ENCODE assay signal across 22 cellular contexts in genomic region chr5:170534177-170534576, GRCh38. TPM values are rescaled to one million over a fixed set of nuclear protein-coding genes. Genes with fewer than 3 reads are reported as not detected.
DNase-seq lines count a peak whose midpoint lies in the region; ATAC-seq and TF ChIP-seq lines count a peak whose summit lies in the region.
"Had no signal": no experiment of that assay in that cellular context is flagged by ENCODE, and none has a peak within 500 bp of the region (broad histone marks: within the 10 kb centered on the region; RNA-seq: fewer than 3 reads in every experiment).

No MANE protein-coding gene starts in this region.

- intact Hi-C loops in activated CD8-positive, alpha-beta T cell treated with anti-CD3 and anti-CD28 coated beads for 36 hours (cut with micrococcal nuclease), result no loop called here
- intact Hi-C loops in left lung (cut with DNase I), result no loop called here

- H3K27me3 Mint-ChIP-seq in activated CD8-positive, alpha-beta T cell treated with anti-CD3 and anti-CD28 coated beads for 36 hours, result peaks cover 27% of the 10 kb centered on the region

- CTCF ChIA-PET in activated CD8-positive, alpha-beta T cell treated with anti-CD3 and anti-CD28 coated beads for 36 hours (lab: Charles Lee), result interaction anchor here (0.9 kb wide), 1 partner anchor 65 kb away, joined by 3 read pairs; no protein-coding TSS in a partner anchor

- peak; percentile 54 for DNase-seq in H4 (ENCODE audit: low spot score)
- DNase-seq in M059J (ENCODE audit: low read depth), result peak; percentile 61
- DNase-seq in activated CD8-positive, alpha-beta T cell treated with anti-CD3 and anti-CD28 coated beads for 36 hours, result no peak
- no peak for DNase-seq in left lung
- DNase-seq: activated CD4-positive, CD25-positive, alpha-beta regulatory T cell treated with anti-CD3 and anti-CD28 coated beads, Interleukin-2, amount 50 U/mL, for 72 hours; activated gamma-delta T cell treated with Interleukin-2 at 50 U/mL for 16 hours; AML-193; aorta; Caco-2; foreskin fibroblast; GDM1; GM23248; NCI-H1417; NCI-H2227 treated with DMSO at 0.1 percent for 48 hours; ovary; stimulated activated CD4-positive, alpha-beta T cell treated with anti-CD3 and anti-CD28 coated beads, Interleukin-4, amount 100 ng/mL, for 1 hour had no signal

- peaks cover 0 to 10% of the 10 kb centered on the region in 2 donors for H3K4me1 ChIP-seq in left lung
- H3K4me1 ChIP-seq: Caco-2, SJSA1 had no signal

- H3K4me3 Mint-ChIP-seq in activated CD8-positive, alpha-beta T cell treated with anti-CD3 and anti-CD28 coated beads for 36 hours, result no peak overlapping the region

- no peaks in the 10 kb centered on the region for H3K36me3 Mint-ChIP-seq in activated CD8-positive, alpha-beta T cell treated with anti-CD3 and anti-CD28 coated beads for 36 hours (ENCODE audit: low read depth)

- no peaks in the 10 kb centered on the region for H3K9me3 ChIP-seq in left lung
- H3K9me3 ChIP-seq: Caco-2, ovary, SJSA1 had no signal

- no peaks in the 10 kb centered on the region for H3K36me3 ChIP-seq in left lung
- H3K36me3 ChIP-seq: ovary, SJSA1 had no signal

- no peaks in the 10 kb centered on the region for H3K9me3 Mint-ChIP-seq in activated CD8-positive, alpha-beta T cell treated with anti-CD3 and anti-CD28 coated beads for 36 hours

- no peak overlapping the region for H3K27ac ChIP-seq in left lung
- H3K27ac ChIP-seq: GM23248, ovary, SJSA1 had no signal

- H3K4me1 Mint-ChIP-seq in activated CD8-positive, alpha-beta T cell treated with anti-CD3 and anti-CD28 coated beads for 36 hours (ENCODE audit: low read depth), result peaks cover 2% of the 10 kb centered on the region

- POLR2A ChIA-PET in activated CD8-positive, alpha-beta T cell treated with anti-CD3 and anti-CD28 coated beads for 36 hours (lab: Charles Lee), result no interaction called here

- H3K4me3 ChIP-seq in left lung, result no peak overlapping the region
- H3K4me3 ChIP-seq: GM23248, K562, ovary, SJSA1 had no signal

- no peak for TF ChIP-seq CTCF in activated CD8-positive, alpha-beta T cell treated with anti-CD3 and anti-CD28 coated beads for 36 hours (IDR thresholded peaks at IDR 0.05)
- TF ChIP-seq CTCF in left lung (IDR thresholded peaks at IDR 0.05), result no peak

- H3K27me3 ChIP-seq in left lung, result no peaks in the 10 kb centered on the region
- H3K27me3 ChIP-seq: ovary, SJSA1 had no signal

- peak; percentile 39 for ATAC-seq in activated CD8-positive, alpha-beta T cell treated with anti-CD3 and anti-CD28 coated beads for 36 hours
- ATAC-seq in left lung (peak; percentile 85), SK-N-SH treated with all-trans-retinoic acid at 6 μM for 48 hours (no peak), GM21360 (IDR thresholded peaks at IDR 0.05; ENCODE audit: unreplicated experiment) (no peak), HG02798 (IDR thresholded peaks at IDR 0.05; ENCODE audit: poor library complexity, unreplicated experiment) (no peak)
- ATAC-seq: K562 had no signal

- H3K27ac Mint-ChIP-seq in activated CD8-positive, alpha-beta T cell treated with anti-CD3 and anti-CD28 coated beads for 36 hours, result no peak overlapping the region

TF ChIP-seq in SK-N-SH treated with all-trans-retinoic acid at 6 μM for 48 hours, 23 proteins besides CTCF, POLR2A, EP300 and RAD21:
- TF ChIP-seq ZFP3 (CRISPR knock-in tag; IDR thresholded peaks at IDR 0.05) (no peak), ARNTL (CRISPR knock-in tag; IDR thresholded peaks at IDR 0.05; ENCODE audit: borderline replicate concordance, low read depth) (no peak), PPARA (CRISPR knock-in tag; IDR thresholded peaks at IDR 0.05; ENCODE audit: borderline replicate concordance) (no peak), RARB (CRISPR knock-in tag; IDR thresholded peaks at IDR 0.05) (no peak), TOX (CRISPR knock-in tag; IDR thresholded peaks at IDR 0.05; ENCODE audit: borderline replicate concordance) (no peak), ESRRG (CRISPR knock-in tag; IDR thresholded peaks at IDR 0.05) (no peak), ZNF565 (CRISPR knock-in tag; conservative IDR thresholded peaks at IDR 0.05; ENCODE audit: low read depth) (no peak)

RNA-seq across cellular contexts. Expression of gene KCNIP1, which starts 30.4 kb away (rescaled TPM):
- not detected in 2 replicates for total RNA-seq in H4 (2014; rRNA removed; shearing (Covaris generic))
- 0.10 and 0.27 TPM in 2 replicates for total RNA-seq in M059J (2014; rRNA removed; shearing (Covaris generic))
- not detected for total RNA-seq in activated CD8-positive, alpha-beta T cell treated with anti-CD3 and anti-CD28 coated beads for 36 hours
- under 1 TPM; 0.35 to 0.52 TPM for total RNA-seq in left lung
- total RNA-seq: Caco-2, GM23248, K562, myocyte had no signal

Comparison
In these comparisons a context has a peak if more than half of its experiments do, and no peak if none do; other contexts are left out.
1. DNase-seq: peak in H4 (single experiment) and M059J (single experiment); none in activated CD8-positive, alpha-beta T cell treated with anti-CD3 and anti-CD28 coated beads for 36 hours (single experiment) and left lung (0 of 2).
2. ATAC-seq: peak in activated CD8-positive, alpha-beta T cell treated with anti-CD3 and anti-CD28 coated beads for 36 hours (single experiment) and left lung (single experiment); none in SK-N-SH treated with all-trans-retinoic acid at 6 μM for 48 hours (single experiment), GM21360 (single experiment) and HG02798 (single experiment).